ENCODE assay signal across 1 cellular context in the genomic region with DNA sequence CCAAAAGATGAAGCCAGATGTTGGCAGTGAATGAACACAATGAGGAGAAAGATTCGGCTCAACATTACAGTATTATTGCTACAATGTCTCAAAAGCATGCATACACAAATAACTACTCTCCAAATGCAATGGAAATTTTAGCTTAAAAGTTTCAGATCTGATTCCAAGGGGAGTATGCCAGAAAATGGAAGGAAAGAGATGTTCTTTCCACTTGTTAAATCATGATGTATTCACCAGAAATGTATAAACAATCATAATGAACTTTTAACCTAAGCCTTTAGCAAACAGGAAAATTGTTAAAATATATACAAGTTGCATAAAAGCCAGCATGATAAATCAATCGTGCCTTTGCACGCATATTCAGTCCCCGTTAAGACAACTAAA.
TF ChIP-seq lines count a peak whose summit lies in the region.

No MANE protein-coding gene starts in this region.

TF ChIP-seq in IMR-90, 13 proteins besides CTCF, POLR2A, EP300 and RAD21:
- TF ChIP-seq BHLHE40 (IDR thresholded peaks at IDR 0.05; ENCODE audit: low read depth, low read length) (no peak), RCOR1 (IDR thresholded peaks at IDR 0.05; ENCODE audit: insufficient replicate concordance, low read length) (no peak), MAZ (IDR thresholded peaks at IDR 0.05; ENCODE audit: borderline replicate concordance, low read depth, low read length) (no peak), MXI1 (IDR thresholded peaks at IDR 0.05; ENCODE audit: borderline replicate concordance, low read depth, low read length) (no peak), RFX5 (IDR thresholded peaks at IDR 0.05; ENCODE audit: low read depth, low read length) (no peak), NFE2L2 (IDR thresholded peaks at IDR 0.05; ENCODE audit: low read depth, low read length) (no peak), SMC3 (IDR thresholded peaks at IDR 0.05; ENCODE audit: low read depth, low read length) (no peak), ELK1 (IDR thresholded peaks at IDR 0.05; ENCODE audit: borderline replicate concordance, low read depth, low read length) (no peak), CEBPB (IDR thresholded peaks at IDR 0.05; ENCODE audit: low read depth, low read length) (no peak), FOS (IDR thresholded peaks at IDR 0.05; ENCODE audit: low read depth, low read length) (no peak), CHD1 (IDR thresholded peaks at IDR 0.05; ENCODE audit: low read depth, low read length) (no peak), MAFK (IDR thresholded peaks at IDR 0.05; ENCODE audit: low read depth, low read length) (no peak), USF2 (IDR thresholded peaks at IDR 0.05; ENCODE audit: low read depth, low read length) (no peak)
